ENCODE assay signal across 17 cellular contexts in genomic region chr3:64242435-64242834, GRCh38. TPM values are rescaled to one million over a fixed set of nuclear protein-coding genes. Genes with fewer than 3 reads are reported as not detected.
A peak's percentile ranks its signal among the peaks of the same experiment; 100 is the strongest.
DNase-seq lines count a peak whose midpoint lies in the region; ATAC-seq, FAIRE-seq and TF ChIP-seq lines count a peak whose summit lies in the region.
"Had no signal": no experiment of that assay in that cellular context is flagged by ENCODE, and none has a peak within 500 bp of the region (broad histone marks: within the 10 kb centered on the region; RNA-seq: fewer than 3 reads in every experiment).

No MANE protein-coding gene starts in this region.

- intact Hi-C loops in IMR-90 (cut with micrococcal nuclease) (no loop called here), breast epithelium (cut with DNase I; ENCODE audit: low total_unique reads) (no loop called here)

- H2BK120ac ChIP-seq in IMR-90 (ENCODE audit: low read depth, low read length), result no peak overlapping the region

- no peak overlapping the region for H3K18ac ChIP-seq in IMR-90 (ENCODE audit: low read depth, low read length)

- H3K23ac ChIP-seq in IMR-90 (ENCODE audit: low read depth, low read length), result no peak overlapping the region; the same call in 1 of the 2 replicates

- H3K27ac Mint-ChIP-seq in astrocyte (ENCODE audit: unreplicated experiment) (peak overlapping the region; percentile 21), nephron (peak overlapping the region; percentile 79 to 92 (median 87))
- H3K27ac Mint-ChIP-seq: activated CD4-positive, alpha-beta T cell treated with anti-CD3 and anti-CD28 coated beads, Interleukin-2, amount 10 ng/mL, durations not matched to agents 7 days and 5 days; activated naive CD8-positive, alpha-beta T cell treated with anti-CD3 and anti-CD28 coated beads for 36 hours; activated T-cell treated with anti-CD3 and anti-CD28 coated beads, Interleukin-2, amount 50 U/mL, for 24 hours had no signal

- H3K27me3 Mint-ChIP-seq in astrocyte (ENCODE audit: low read depth, unreplicated experiment), result no peaks in the 10 kb centered on the region
- no peaks in the 10 kb centered on the region for H3K27me3 Mint-ChIP-seq in nephron (ENCODE audit: low read depth)
- H3K27me3 Mint-ChIP-seq: activated CD4-positive, alpha-beta T cell treated with anti-CD3 and anti-CD28 coated beads, Interleukin-2, amount 10 ng/mL, durations not matched to agents 7 days and 5 days had no signal

- H4K8ac ChIP-seq in IMR-90 (ENCODE audit: low read depth in 2 of 2, low read length in 2 of 2), result no peak overlapping the region

- H3K9me1 ChIP-seq in IMR-90 (ENCODE audit: insufficient read depth, low read length), result peaks cover 15% of the 10 kb centered on the region

- H2AFZ ChIP-seq in IMR-90 (replicated peaks; ENCODE audit: low read length, poor library complexity) (no peak overlapping the region), astrocyte (ENCODE audit: low read depth, low read length) (no peak overlapping the region)

- H3K56ac ChIP-seq in IMR-90 (ENCODE audit: extremely low read depth, insufficient read depth, low read length), result no peak overlapping the region

- no peak overlapping the region for H2BK20ac ChIP-seq in IMR-90 (ENCODE audit: low read depth, low read length)

- BruUV-seq in IMR-90 (replicated peaks; lab: Mats Ljungman, UMichigan), result no TSS peak

- H3K36me3 Mint-ChIP-seq in astrocyte (ENCODE audit: low read depth, unreplicated experiment) (peaks cover 21% of the 10 kb centered on the region), nephron (ENCODE audit: low read depth) (peaks cover 13% of the 10 kb centered on the region)

- FAIRE-seq in astrocyte (lab: Jason Lieb, UNC), result no peak
- FAIRE-seq: GM19239, HTR-8/SVneo had no signal

- POLR2A ChIA-PET in IMR-90 (lab: Charles Lee; ENCODE audit: unreplicated experiment), result no interaction called here

- no peak for TF ChIP-seq POLR2A in IMR-90 (IDR thresholded peaks at IDR 0.05; ENCODE audit: low read depth, low read length)
- TF ChIP-seq POLR2A in breast epithelium (IDR thresholded peaks at IDR 0.05), result no peak

- H2AK9ac ChIP-seq in IMR-90 (replicated peaks; ENCODE audit: low read depth, low read length, poor library complexity), result no peak overlapping the region

- no peak overlapping the region for H4K5ac ChIP-seq in IMR-90 (ENCODE audit: low read depth, low read length)

- H3K27me3 ChIP-seq in IMR-90 (ENCODE audit: control insufficient read depth, insufficient read depth, low read length) (no peaks in the 10 kb centered on the region), astrocyte (ENCODE audit: insufficient read depth, low read length) (no peaks in the 10 kb centered on the region), breast epithelium (no peaks in the 10 kb centered on the region)
- H3K27me3 ChIP-seq: BLaER1 treated with 17β-estradiol and CSF1 and Interleukin-3, amounts not matched to agents 10 nM and 100 nM had no signal

- CTCF ChIA-PET in IMR-90 (lab: Yijun Ruan, JAX), result no interaction called here

- H3K36me3 ChIP-seq in IMR-90 (ENCODE audit: control insufficient read depth, insufficient read depth, low read length) (peaks cover 5% of the 10 kb centered on the region), astrocyte (ENCODE audit: insufficient read depth, low read length) (peaks cover 3% of the 10 kb centered on the region), breast epithelium (no peaks in the 10 kb centered on the region)
- H3K36me3 ChIP-seq: BLaER1 treated with 17β-estradiol and CSF1 and Interleukin-3, amounts not matched to agents 10 nM and 100 nM had no signal

- H3K4me3 ChIP-seq in IMR-90 (ENCODE audit: insufficient read depth, low read depth, low read length) (no peak overlapping the region), astrocyte (ENCODE audit: insufficient read depth, low read depth, low read length) (no peak overlapping the region), breast epithelium (no peak overlapping the region)
- H3K4me3 ChIP-seq: BLaER1 treated with 17β-estradiol and CSF1 and Interleukin-3, amounts not matched to agents 10 nM and 100 nM; psoas muscle had no signal

- no peak for ATAC-seq in IMR-90 (ENCODE audit: low read depth)
- ATAC-seq in HG03159 (IDR thresholded peaks at IDR 0.05; ENCODE audit: unreplicated experiment), result no peak
- ATAC-seq: psoas muscle had no signal

- H3K9me3 Mint-ChIP-seq in astrocyte (ENCODE audit: unreplicated experiment) (no peaks in the 10 kb centered on the region), nephron (peaks cover 2% of the 10 kb centered on the region)
- H3K9me3 Mint-ChIP-seq: activated CD4-positive, alpha-beta T cell treated with anti-CD3 and anti-CD28 coated beads, Interleukin-2, amount 10 ng/mL, durations not matched to agents 7 days and 5 days; activated T-cell treated with anti-CD3 and anti-CD28 coated beads, Interleukin-2, amount 50 U/mL, for 24 hours had no signal

- WGBS in IMR-90 (ENCODE audit: extremely low coverage in 2 of 2, insufficient read length in 1 of 2), 2 experiments, result no CpG with 5 or more reads among the region's 2 CpGs

- peak overlapping the region; percentile 42 for H3K4ac ChIP-seq in IMR-90 (ENCODE audit: low read depth, low read length)

- dilution Hi-C loops in IMR-90 (cut with HindIII; ENCODE audit: low sequenced_read_pairs, unreplicated experiment), result no loop called here

- no peak overlapping the region for H3K9ac ChIP-seq in IMR-90 (ENCODE audit: low read depth, low read length)
- no peak overlapping the region for H3K9ac ChIP-seq in astrocyte (ENCODE audit: low read length)
- H3K9ac ChIP-seq: BLaER1 treated with 17β-estradiol and CSF1 and Interleukin-3, amounts not matched to agents 10 nM and 100 nM had no signal

- DNase-seq in Caki2 (ENCODE audit: low read depth) (peak; percentile 55), IMR-90 (no peak), astrocyte (ENCODE audit: low read depth) (no peak), NCI-H2107 treated with DMSO at 0.1 percent for 48 hours (lab: John Stamatoyannopoulos, UW; ENCODE audit: unreplicated experiment) (no peak), breast epithelium (ENCODE audit: low spot score in 2 of 2) (no peak), AG08395 (ENCODE audit: low spot score) (no peak)
- DNase-seq: activated CD4-positive, alpha-beta T cell treated with anti-CD3 and anti-CD28 coated beads, Interleukin-2, amount 10 ng/mL, durations not matched to agents 7 days and 5 days; activated naive CD8-positive, alpha-beta T cell treated with anti-CD3 and anti-CD28 coated beads for 36 hours; activated T-cell treated with anti-CD3 and anti-CD28 coated beads, Interleukin-2, amount 50 U/mL, for 24 hours; islet precursor cell; NCI-H774; psoas muscle had no signal

- no peak overlapping the region for H2BK5ac ChIP-seq in IMR-90 (ENCODE audit: low read depth, low read length, poor library complexity, severe bottlenecking)

- H3K79me2 ChIP-seq in astrocyte (ENCODE audit: insufficient read depth, low read length), result peaks cover 83% of the 10 kb centered on the region

- H4K91ac ChIP-seq in IMR-90 (ENCODE audit: insufficient read depth, low read depth, low read length), result no peak overlapping the region; the same call in 1 of the 2 replicates

- H2BK15ac ChIP-seq in IMR-90 (ENCODE audit: low read depth, low read length), result 0 out of 3 replicates have a peak overlapping the region, but pooled peaks have one; percentile 6

- H3K14ac ChIP-seq in IMR-90 (replicated peaks; ENCODE audit: low read depth, low read length), result peak overlapping the region; percentile 10; the same call in 1 of the 2 replicates

- no peak for TF ChIP-seq RAD21 in IMR-90 (IDR thresholded peaks at IDR 0.05; ENCODE audit: low read length)

- H3K27ac ChIP-seq in IMR-90 (ENCODE audit: insufficient read depth, low read length), result no peak overlapping the region
- H3K27ac ChIP-seq in astrocyte (ENCODE audit: low read depth, low read length), result no peak overlapping the region
- no peak overlapping the region for H3K27ac ChIP-seq in breast epithelium
- H3K27ac ChIP-seq: BLaER1 treated with 17β-estradiol and CSF1 and Interleukin-3, amounts not matched to agents 10 nM and 100 nM; psoas muscle had no signal

- no peak overlapping the region; the same call in 1 of the 2 replicates for H2AK5ac ChIP-seq in IMR-90 (ENCODE audit: low read depth, low read length)

- peaks cover 52 to 70% of the 10 kb centered on the region in 2 experiments for H3K79me1 ChIP-seq in IMR-90 (ENCODE audit: low read depth in 1 of 2, low read length in 2 of 2)

- H3K9me3 ChIP-seq in IMR-90 (ENCODE audit: control insufficient read depth, insufficient read depth, low read length), result peaks cover 2% of the 10 kb centered on the region; the same call in 1 of the 2 replicates
- no peaks in the 10 kb centered on the region for H3K9me3 ChIP-seq in astrocyte (ENCODE audit: insufficient read depth, low read depth, low read length)
- H3K9me3 ChIP-seq in breast epithelium, result peaks cover 4% of the 10 kb centered on the region in 2 donors
- H3K9me3 ChIP-seq: psoas muscle had no signal

- H3K4me1 Mint-ChIP-seq in astrocyte (ENCODE audit: low read depth, unreplicated experiment) (peaks cover 77% of the 10 kb centered on the region), nephron (peaks cover 60% of the 10 kb centered on the region)
- H3K4me1 Mint-ChIP-seq: activated CD4-positive, alpha-beta T cell treated with anti-CD3 and anti-CD28 coated beads, Interleukin-2, amount 10 ng/mL, durations not matched to agents 7 days and 5 days; activated naive CD8-positive, alpha-beta T cell treated with anti-CD3 and anti-CD28 coated beads for 36 hours had no signal

- no peak for TF ChIP-seq CTCF in IMR-90 (conservative IDR thresholded peaks at IDR 0.05; ENCODE audit: low read depth, low read length)
- no peak for TF ChIP-seq CTCF in astrocyte (IDR thresholded peaks at IDR 0.05; ENCODE audit: insufficient read depth, low read depth, low read length)
- no peak for TF ChIP-seq CTCF in nephron (IDR thresholded peaks at IDR 0.05; ENCODE audit: unreplicated experiment in 3 of 3)
- TF ChIP-seq CTCF in breast epithelium (IDR thresholded peaks at IDR 0.05), result no peak

- no peaks in the 10 kb centered on the region; the same call in 1 of the 2 replicates for H4K20me1 ChIP-seq in IMR-90 (ENCODE audit: insufficient read depth, low read length)
- H4K20me1 ChIP-seq in astrocyte (ENCODE audit: insufficient read depth, low read length), result peaks cover 9% of the 10 kb centered on the region
- H4K20me1 ChIP-seq: BLaER1 treated with 17β-estradiol and CSF1 and Interleukin-3, amounts not matched to agents 10 nM and 100 nM had no signal

- H3K4me2 ChIP-seq in IMR-90 (ENCODE audit: low read depth, low read length), result no peak overlapping the region
- no peak overlapping the region for H3K4me2 ChIP-seq in astrocyte (ENCODE audit: low read length)
- H3K4me2 ChIP-seq: BLaER1 treated with 17β-estradiol and CSF1 and Interleukin-3, amounts not matched to agents 10 nM and 100 nM had no signal

- H3K4me1 ChIP-seq in IMR-90 (ENCODE audit: control insufficient read depth, insufficient read depth, low read length), result peaks cover 13% of the 10 kb centered on the region
- peaks cover 33% of the 10 kb centered on the region for H3K4me1 ChIP-seq in astrocyte (ENCODE audit: insufficient read depth, low read length)
- H3K4me1 ChIP-seq in breast epithelium, result no peaks in the 10 kb centered on the region
- H3K4me1 ChIP-seq: BLaER1 treated with 17β-estradiol and CSF1 and Interleukin-3, amounts not matched to agents 10 nM and 100 nM; psoas muscle had no signal

- in situ Hi-C loops in Caki2 (cut with HindIII; ENCODE audit: low pct_unique_long_range_greater_than_20kb, low sequenced_read_pairs) (no loop called here), IMR-90 (cut with MboI; ENCODE audit: low sequenced_read_pairs) (no loop called here)

- no peak overlapping the region for H3K4me3 Mint-ChIP-seq in astrocyte (ENCODE audit: unreplicated experiment)
- H3K4me3 Mint-ChIP-seq in nephron, result no peak overlapping the region
- H3K4me3 Mint-ChIP-seq: activated CD4-positive, alpha-beta T cell treated with anti-CD3 and anti-CD28 coated beads, Interleukin-2, amount 10 ng/mL, durations not matched to agents 7 days and 5 days; activated naive CD8-positive, alpha-beta T cell treated with anti-CD3 and anti-CD28 coated beads for 36 hours; activated T-cell treated with anti-CD3 and anti-CD28 coated beads, Interleukin-2, amount 50 U/mL, for 24 hours had no signal

RNA-seq across cellular contexts. Expression of gene PRICKLE2, which starts 17.2 kb away (rescaled TPM):
- 0.24 and 20.2 TPM in 2 replicates for total RNA-seq in Caki2 (2014; rRNA removed; shearing (Covaris generic); ENCODE audit: low replicate concordance)
- 14.2 and 16.7 TPM in 2 replicates for total RNA-seq in IMR-90 (2012; rRNA removed)
- 4.1 TPM in 2 replicates for polyA plus RNA-seq in IMR-90 (2012; rRNA removed)
- polyA plus RNA-seq in IMR-90 (2012; cell fraction: cytosol; rRNA removed), result 2.0 and 2.4 TPM in 2 replicates
- 12.8 and 23.0 TPM in 2 replicates for polyA plus RNA-seq in IMR-90 (2012; cell fraction: nucleus; rRNA removed; ENCODE audit: low replicate concordance)
- total RNA-seq in astrocyte, result 84.4 and 101 TPM in 2 replicates
- 10 to 100 TPM; 35.1 to 72.5 (median 44.5) TPM for total RNA-seq in breast epithelium
- total RNA-seq: activated CD4-positive, alpha-beta T cell treated with anti-CD3 and anti-CD28 coated beads, Interleukin-2, amount 10 ng/mL, durations not matched to agents 7 days and 5 days; activated naive CD8-positive, alpha-beta T cell treated with anti-CD3 and anti-CD28 coated beads for 36 hours had no signal
